Comparison of ENCODE assay signal across 8 cellular contexts in the genomic region with DNA sequence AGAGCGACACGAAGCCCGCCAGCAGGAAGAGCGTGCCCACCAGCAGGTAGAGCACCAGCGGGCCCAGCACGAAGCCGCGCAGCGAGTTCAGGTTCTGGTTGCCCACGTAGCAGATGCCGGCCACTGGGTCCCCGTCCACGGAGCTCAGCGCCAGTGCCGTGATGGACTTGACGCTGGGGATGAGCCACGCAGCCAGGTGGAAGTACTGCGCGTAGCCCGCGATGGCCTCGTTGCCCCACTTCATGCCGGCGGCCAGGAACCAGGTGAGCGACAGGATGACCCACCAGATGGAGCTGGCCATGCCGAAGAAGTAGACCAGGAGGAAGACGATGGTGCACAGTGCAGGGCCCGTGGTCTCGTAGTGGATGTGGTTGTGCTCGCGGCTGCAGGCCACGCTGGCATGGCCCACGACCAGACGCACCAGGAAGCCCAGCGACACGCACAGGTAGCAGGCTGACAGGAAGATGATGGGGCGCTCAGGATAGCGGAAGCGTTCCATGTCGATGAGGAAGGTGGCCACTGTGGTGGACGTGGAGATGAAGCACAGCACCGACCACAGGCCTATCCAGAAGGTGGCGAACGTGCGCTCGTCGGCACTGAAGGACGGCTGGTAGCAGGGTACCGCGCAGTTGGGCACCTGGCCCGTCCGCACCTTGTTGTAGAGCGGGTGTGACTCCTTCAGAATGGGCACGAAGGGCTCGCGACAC. TPM values are rescaled to one million over a fixed set of nuclear protein-coding genes. Genes with fewer than 3 reads are reported as not detected.
DNase-seq lines count a peak whose midpoint lies in the region; ATAC-seq and TF ChIP-seq lines count a peak whose summit lies in the region.

No MANE protein-coding gene starts in this region.

- H3K27me3 Mint-ChIP-seq in activated naive CD4-positive, alpha-beta T cell treated with anti-CD3 and anti-CD28 coated beads, Interleukin-2, amount 10 ng/mL, durations not matched to agents 7 days and 5 days: peaks cover 74% of the 10 kb centered on the region
- H3K27me3 Mint-ChIP-seq in activated T-cell treated with anti-CD3 and anti-CD28 coated beads, Interleukin-2, amount 50 U/mL, for 72 hours (ENCODE audit: low read depth): peaks cover 54% of the 10 kb centered on the region

- peak in 1 of 2 donors; percentile 59 for TF ChIP-seq CTCF in right atrium auricular region (IDR thresholded peaks at IDR 0.05)
- peak; percentile 53 for TF ChIP-seq CTCF in retinal pigment epithelial cell (conservative IDR thresholded peaks at IDR 0.05; ENCODE audit: low read depth, low read length)

- no peak overlapping the region for H3K27ac Mint-ChIP-seq in activated naive CD4-positive, alpha-beta T cell treated with anti-CD3 and anti-CD28 coated beads, Interleukin-2, amount 10 ng/mL, durations not matched to agents 7 days and 5 days
- no peak overlapping the region for H3K27ac Mint-ChIP-seq in activated T-cell treated with anti-CD3 and anti-CD28 coated beads, Interleukin-2, amount 50 U/mL, for 72 hours

- H3K36me3 Mint-ChIP-seq in activated naive CD4-positive, alpha-beta T cell treated with anti-CD3 and anti-CD28 coated beads, Interleukin-2, amount 10 ng/mL, durations not matched to agents 7 days and 5 days: no peaks in the 10 kb centered on the region
- peaks cover 3 to 5% of the 10 kb centered on the region in 2 donors for H3K36me3 Mint-ChIP-seq in activated T-cell treated with anti-CD3 and anti-CD28 coated beads, Interleukin-2, amount 50 U/mL, for 72 hours (ENCODE audit: insufficient read depth in 2 of 2)

- ATAC-seq in activated T-cell treated with anti-CD3 and anti-CD28 coated beads, Interleukin-2, amount 50 U/mL, for 72 hours (replicated peaks in 1 of 2): no peak
- ATAC-seq in GM21381 (IDR thresholded peaks at IDR 0.05; ENCODE audit: unreplicated experiment) (no peak), GM19035 (IDR thresholded peaks at IDR 0.05; ENCODE audit: unreplicated experiment) (no peak)

- H3K27ac ChIP-seq in right atrium auricular region: peak overlapping the region in 1 of 2 donors; percentile 87

- peak overlapping the region; percentile 79 for H3K4me3 Mint-ChIP-seq in activated naive CD4-positive, alpha-beta T cell treated with anti-CD3 and anti-CD28 coated beads, Interleukin-2, amount 10 ng/mL, durations not matched to agents 7 days and 5 days
- peak overlapping the region; percentile 88 to 89 for H3K4me3 Mint-ChIP-seq in activated T-cell treated with anti-CD3 and anti-CD28 coated beads, Interleukin-2, amount 50 U/mL, for 72 hours

- no peaks in the 10 kb centered on the region for H3K27me3 ChIP-seq in right atrium auricular region

- peaks cover 0 to 24% of the 10 kb centered on the region in 2 donors for H3K4me1 ChIP-seq in right atrium auricular region

- H3K4me3 ChIP-seq in right atrium auricular region: peak overlapping the region; percentile 71 to 90
- H3K4me3 ChIP-seq in retinal pigment epithelial cell (ENCODE audit: low read length): peak overlapping the region; percentile 81

- no peaks in the 10 kb centered on the region for H3K9me3 ChIP-seq in right atrium auricular region

- peaks cover 8% of the 10 kb centered on the region for H3K36me3 ChIP-seq in right atrium auricular region

- DNase-seq in activated naive CD4-positive, alpha-beta T cell treated with anti-CD3 and anti-CD28 coated beads, Interleukin-2, amount 10 ng/mL, durations not matched to agents 7 days and 5 days: peak; percentile 24
- DNase-seq in activated naive CD4-positive, alpha-beta T cell treated with anti-CD3 and anti-CD28 coated beads, Interleukin-2, amount 50 U/mL, for 16 hours: no peak
- DNase-seq in activated T-cell treated with anti-CD3 and anti-CD28 coated beads, Interleukin-2, amount 50 U/mL, for 72 hours: peak; percentile 10 to 19
- DNase-seq in right atrium auricular region (ENCODE audit: low spot score) (no peak), retinal pigment epithelial cell (ENCODE audit: low read depth) (no peak), NCI-H446 (lab: John Stamatoyannopoulos, UW) (no peak)

- CTCF ChIA-PET in activated naive CD4-positive, alpha-beta T cell treated with anti-CD3 and anti-CD28 coated beads, Interleukin-2, amount 10 ng/mL, durations not matched to agents 7 days and 5 days (lab: Charles Lee): interaction anchor here (2.1 kb wide), 1 partner anchor 22 kb away, joined by 5 read pairs; no protein-coding TSS in a partner anchor

- peaks cover 35% of the 10 kb centered on the region for H3K4me1 Mint-ChIP-seq in activated naive CD4-positive, alpha-beta T cell treated with anti-CD3 and anti-CD28 coated beads, Interleukin-2, amount 10 ng/mL, durations not matched to agents 7 days and 5 days
- H3K4me1 Mint-ChIP-seq in activated T-cell treated with anti-CD3 and anti-CD28 coated beads, Interleukin-2, amount 50 U/mL, for 72 hours (ENCODE audit: low read depth): peaks cover 39% of the 10 kb centered on the region

- H3K9me3 Mint-ChIP-seq in activated naive CD4-positive, alpha-beta T cell treated with anti-CD3 and anti-CD28 coated beads, Interleukin-2, amount 10 ng/mL, durations not matched to agents 7 days and 5 days: no peaks in the 10 kb centered on the region
- H3K9me3 Mint-ChIP-seq in activated T-cell treated with anti-CD3 and anti-CD28 coated beads, Interleukin-2, amount 50 U/mL, for 72 hours: no peaks in the 10 kb centered on the region

RNA-seq across cellular contexts. Expression of a gene that starts 2.1 kb away (rescaled TPM):
- total RNA-seq in activated T-cell treated with anti-CD3 and anti-CD28 coated beads, Interleukin-2, amount 50 U/mL, for 72 hours: under 1 TPM; 0.65 to 0.70 TPM
- 1 to 10 TPM; 3.4 to 6.4 TPM for total RNA-seq in right atrium auricular region

RNA-seq across cellular contexts. Expression of a gene that starts 56.2 kb away (rescaled TPM):
- 1 to 10 TPM; 5.1 to 7.0 TPM for total RNA-seq in activated T-cell treated with anti-CD3 and anti-CD28 coated beads, Interleukin-2, amount 50 U/mL, for 72 hours
- 10 to 100 TPM in 1 of 2 donors, 1 to 10 TPM in 1; 6.2 to 10.2 TPM for total RNA-seq in right atrium auricular region

Comparison
In these comparisons a context has a peak if more than half of its experiments do, and no peak if none do; other contexts are left out.
1. DNase-seq: peak in activated naive CD4-positive, alpha-beta T cell treated with anti-CD3 and anti-CD28 coated beads, Interleukin-2, amount 10 ng/mL, durations not matched to agents 7 days and 5 days (single experiment) and activated T-cell treated with anti-CD3 and anti-CD28 coated beads, Interleukin-2, amount 50 U/mL, for 72 hours (2 of 2); none in activated naive CD4-positive, alpha-beta T cell treated with anti-CD3 and anti-CD28 coated beads, Interleukin-2, amount 50 U/mL, for 16 hours (single experiment), right atrium auricular region (single experiment), retinal pigment epithelial cell (single experiment) and NCI-H446 (0 of 2).